8 cellular contexts compared by ENCODE assay signal in the genomic region with DNA sequence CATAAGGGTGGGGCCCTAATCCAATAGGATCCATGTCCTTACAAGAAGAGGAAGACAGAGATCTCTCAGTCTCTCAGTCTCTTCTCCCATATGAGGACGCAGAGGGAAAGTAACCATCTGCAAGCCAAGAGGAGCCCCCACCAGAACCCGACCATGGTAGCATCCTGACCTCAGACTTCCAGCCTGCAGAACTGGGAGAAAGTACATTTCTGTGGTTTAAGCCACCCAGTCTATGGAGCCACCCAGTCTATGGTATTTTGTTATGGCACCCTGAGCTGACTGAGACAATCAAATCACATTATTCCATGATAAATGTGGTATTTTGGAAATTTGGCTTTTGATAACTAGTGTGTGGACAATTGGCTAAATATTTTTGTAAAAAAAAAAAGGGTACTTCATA.
"Had no signal": no experiment of that assay in that cellular context is flagged by ENCODE, and none has a peak within 500 bp of the region (broad histone marks: within the 10 kb centered on the region; RNA-seq: fewer than 3 reads in every experiment).

No MANE protein-coding gene starts in this region.

- ATAC-seq: HCT116, K562 had no signal

- H3K4me3 ChIP-seq: GM23248, HAP-1, K562 had no signal

- DNase-seq: GM23248, GOT3, H7, HFFc6, IMR-90 had no signal

- H3K27ac Mint-ChIP-seq: HFFc6 had no signal

- H2AFZ ChIP-seq: GM23248 had no signal

- H3K4me3 Mint-ChIP-seq: HFFc6 had no signal

- H3K9me3 ChIP-seq: HAP-1 had no signal

- H3K4me1 ChIP-seq: HAP-1 had no signal

- H3K27ac ChIP-seq: GM23248 had no signal

- H3K9me3 Mint-ChIP-seq: HFFc6 had no signal

- H3K9ac ChIP-seq: GM23248 had no signal

- H3K36me3 ChIP-seq: HAP-1 had no signal
